Comparison of ENCODE assay signal across 18 cellular contexts in genomic region chr12:13380297-13380696, GRCh38.
A peak's percentile ranks its signal among the peaks of the same experiment; 100 is the strongest.
DNase-seq lines count a peak whose midpoint lies in the region; ATAC-seq and TF ChIP-seq lines count a peak whose summit lies in the region.
"Had no signal": no experiment of that assay in that cellular context is flagged by ENCODE, and none has a peak within 500 bp of the region (broad histone marks: within the 10 kb centered on the region; RNA-seq: fewer than 3 reads in every experiment).

No MANE protein-coding gene starts in this region.

- no peaks in the 10 kb centered on the region for H3K4me1 ChIP-seq in HEK293 (ENCODE audit: control insufficient read depth, insufficient read depth, low read length)
- H3K4me1 ChIP-seq: BE2C, BLaER1 had no signal

- POLR2A ChIA-PET in HEK293 (lab: Yijun Ruan, JAX): no interaction called here
- POLR2A ChIA-PET in activated CD8-positive, alpha-beta T cell treated with anti-CD3 and anti-CD28 coated beads, Interleukin-2, amount 10 ng/mL, durations not matched to agents 7 days and 5 days (lab: Charles Lee): no interaction called here

- no peak for TF ChIP-seq CTCF in HEK293 (tag by site-specific recombination; IDR thresholded peaks at IDR 0.05)
- no peak for TF ChIP-seq CTCF in brain (conservative IDR thresholded peaks at IDR 0.05)
- no peak for TF ChIP-seq CTCF in nephron progenitor cell (IDR thresholded peaks at IDR 0.05)
- no peak for TF ChIP-seq CTCF in foreskin fibroblast (IDR thresholded peaks at IDR 0.05; ENCODE audit: low read depth, low read length)

- no peaks in the 10 kb centered on the region for H3K9me3 ChIP-seq in HEK293 (ENCODE audit: control insufficient read depth, insufficient read depth, low read depth, low read length)
- H3K9me3 ChIP-seq: BE2C had no signal

- H3K27me3 Mint-ChIP-seq in brain: peaks cover 26% of the 10 kb centered on the region
- peaks cover 16% of the 10 kb centered on the region for H3K27me3 Mint-ChIP-seq in nephron progenitor cell (ENCODE audit: low read depth, poor library complexity)
- H3K27me3 Mint-ChIP-seq in activated CD8-positive, alpha-beta T cell treated with anti-CD3 and anti-CD28 coated beads, Interleukin-2, amount 10 ng/mL, durations not matched to agents 7 days and 5 days (ENCODE audit: low read depth): peaks cover 10% of the 10 kb centered on the region

- H3K27ac Mint-ChIP-seq in brain (peak overlapping the region in 3 of 5 experiments; percentile 4 to 52 (median 25)), nephron progenitor cell (peak overlapping the region; percentile 3)
- H3K27ac Mint-ChIP-seq in activated CD8-positive, alpha-beta T cell treated with anti-CD3 and anti-CD28 coated beads, Interleukin-2, amount 10 ng/mL, durations not matched to agents 7 days and 5 days: no peak overlapping the region
- H3K27ac Mint-ChIP-seq: CD14-positive monocyte; CD4-positive, alpha-beta memory T cell; CD4-positive, CD25-positive, alpha-beta regulatory T cell; CD8-positive, alpha-beta memory T cell had no signal

- H3K4me1 Mint-ChIP-seq in brain (peaks cover 41% of the 10 kb centered on the region), nephron progenitor cell (peaks cover 11% of the 10 kb centered on the region)
- H3K4me1 Mint-ChIP-seq in activated CD8-positive, alpha-beta T cell treated with anti-CD3 and anti-CD28 coated beads, Interleukin-2, amount 10 ng/mL, durations not matched to agents 7 days and 5 days (ENCODE audit: low read depth): no peaks in the 10 kb centered on the region
- H3K4me1 Mint-ChIP-seq: CD14-positive monocyte; CD4-positive, alpha-beta memory T cell; CD4-positive, CD25-positive, alpha-beta regulatory T cell; CD8-positive, alpha-beta memory T cell had no signal

- H3K4me3 Mint-ChIP-seq in brain (no peak overlapping the region), nephron progenitor cell (no peak overlapping the region)
- no peak overlapping the region for H3K4me3 Mint-ChIP-seq in activated CD8-positive, alpha-beta T cell treated with anti-CD3 and anti-CD28 coated beads, Interleukin-2, amount 10 ng/mL, durations not matched to agents 7 days and 5 days
- H3K4me3 Mint-ChIP-seq: CD14-positive monocyte; CD4-positive, alpha-beta memory T cell; CD4-positive, CD25-positive, alpha-beta regulatory T cell; CD8-positive, alpha-beta memory T cell had no signal

- no peak for ATAC-seq in activated CD8-positive, alpha-beta T cell treated with anti-CD3 and anti-CD28 coated beads, Interleukin-2, amount 10 ng/mL, durations not matched to agents 7 days and 5 days

- no peak for DNase-seq in nephron progenitor cell
- DNase-seq in NCI-H345 (lab: John Stamatoyannopoulos, UW): no peak
- no peak for DNase-seq in foreskin fibroblast
- no peak for DNase-seq in activated CD8-positive, alpha-beta T cell treated with anti-CD3 and anti-CD28 coated beads, Interleukin-2, amount 10 ng/mL, durations not matched to agents 7 days and 5 days
- DNase-seq in ureter (ENCODE audit: low spot score): no peak
- DNase-seq: 8988T; ACHN; BE2C; C1 segment of cervical spinal cord; CD4-positive, alpha-beta memory T cell; CD4-positive, CD25-positive, alpha-beta regulatory T cell; CD8-positive, alpha-beta memory T cell; COR-L47; GF-D8 had no signal

- H3K36me3 Mint-ChIP-seq in brain: no peaks in the 10 kb centered on the region
- no peaks in the 10 kb centered on the region for H3K36me3 Mint-ChIP-seq in nephron progenitor cell (ENCODE audit: low read depth)
- H3K36me3 Mint-ChIP-seq in activated CD8-positive, alpha-beta T cell treated with anti-CD3 and anti-CD28 coated beads, Interleukin-2, amount 10 ng/mL, durations not matched to agents 7 days and 5 days (ENCODE audit: low read depth): no peaks in the 10 kb centered on the region
- H3K36me3 Mint-ChIP-seq: CD14-positive monocyte; CD4-positive, alpha-beta memory T cell; CD4-positive, CD25-positive, alpha-beta regulatory T cell; CD8-positive, alpha-beta memory T cell had no signal

- H3K4me3 ChIP-seq in HEK293 (ENCODE audit: low read depth, low read length) (no peak overlapping the region), foreskin fibroblast (ENCODE audit: low read depth in 1 of 2, low read length in 2 of 2) (no peak overlapping the region)
- H3K4me3 ChIP-seq: BLaER1 had no signal

- H3K27ac ChIP-seq in HEK293 (ENCODE audit: extremely low read depth, low read depth, low read length): no peak overlapping the region
- H3K27ac ChIP-seq: BLaER1 had no signal

- CTCF ChIA-PET in HEK293 (lab: Yijun Ruan, JAX): interaction anchor here (0.6 kb wide), 1 partner anchor 590 kb away, joined by 4 read pairs; no protein-coding TSS in a partner anchor
- CTCF ChIA-PET in activated CD8-positive, alpha-beta T cell treated with anti-CD3 and anti-CD28 coated beads, Interleukin-2, amount 10 ng/mL, durations not matched to agents 7 days and 5 days (lab: Charles Lee): no interaction called here

- H3K36me3 ChIP-seq in HEK293 (ENCODE audit: control insufficient read depth in 2 of 2, insufficient read depth in 1 of 2, low read length in 2 of 2): no peaks in the 10 kb centered on the region
- H3K36me3 ChIP-seq: BE2C, BLaER1 had no signal

- H3K9me3 Mint-ChIP-seq in brain (peaks cover 0 to 17% (median 6%) of the 10 kb centered on the region in 5 experiments), nephron progenitor cell (peaks cover 5% of the 10 kb centered on the region)
- no peaks in the 10 kb centered on the region for H3K9me3 Mint-ChIP-seq in activated CD8-positive, alpha-beta T cell treated with anti-CD3 and anti-CD28 coated beads, Interleukin-2, amount 10 ng/mL, durations not matched to agents 7 days and 5 days (ENCODE audit: insufficient read depth)
- H3K9me3 Mint-ChIP-seq: CD8-positive, alpha-beta memory T cell had no signal

TF ChIP-seq in HEK293, 187 proteins besides CTCF, POLR2A, EP300 and RAD21:
- 0 out of 2 replicates have a peak, but pooled peaks have one; percentile 19 for TF ChIP-seq ZNF148 (tag by site-specific recombination; IDR thresholded peaks at IDR 0.05; ENCODE audit: borderline replicate concordance)
- TF ChIP-seq ZFP41 (tag by site-specific recombination; IDR thresholded peaks at IDR 0.05; ENCODE audit: borderline replicate concordance): no peak
- TF ChIP-seq ZSCAN18 (tag by site-specific recombination; IDR thresholded peaks at IDR 0.05): no peak
- no peak for TF ChIP-seq BCL11A (tag by site-specific recombination; IDR thresholded peaks at IDR 0.05; ENCODE audit: low read depth)
- peak; percentile 97 for TF ChIP-seq PRDM1 (tag by site-specific recombination; IDR thresholded peaks at IDR 0.05)
- TF ChIP-seq ZNF366 (tag by site-specific recombination; conservative IDR thresholded peaks at IDR 0.05): 0 out of 2 replicates have a peak, but pooled peaks have one; percentile 20
